9 cellular contexts compared by ENCODE assay signal in the genomic region with DNA sequence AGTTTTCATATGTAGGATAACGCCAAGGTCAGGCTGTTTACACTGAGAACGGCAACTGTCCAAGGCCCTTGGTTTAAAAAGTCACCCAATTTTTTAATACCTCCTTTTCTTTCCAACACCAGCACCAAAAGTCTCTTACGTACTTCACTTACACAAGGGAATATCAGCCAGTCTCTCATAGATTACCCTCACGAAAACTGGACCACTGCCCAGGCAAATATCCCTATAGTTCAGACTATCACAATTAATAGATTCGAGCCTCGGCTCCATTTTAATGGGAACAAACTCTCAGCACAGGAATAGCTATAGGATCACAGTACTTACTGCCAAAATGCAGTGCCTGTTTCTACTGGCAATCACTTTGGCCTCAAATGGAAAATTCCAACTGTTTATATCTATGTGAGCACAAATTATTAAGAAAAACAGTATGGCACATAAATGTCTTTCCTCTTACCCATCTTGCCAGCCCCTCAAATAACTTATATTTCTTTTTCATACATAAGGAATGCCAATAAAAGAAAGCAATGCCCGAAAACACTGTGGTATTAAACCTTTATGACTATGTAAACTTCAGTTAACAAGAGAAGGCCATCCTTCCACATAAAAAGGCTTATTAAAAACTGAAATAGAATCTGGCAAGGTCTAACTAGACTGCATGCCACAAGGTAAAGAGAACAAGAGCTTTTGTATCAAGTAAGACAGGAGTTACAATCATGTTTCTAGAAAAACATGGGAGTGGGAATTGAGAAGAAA.
DNase-seq lines count a peak whose midpoint lies in the region; ATAC-seq, FAIRE-seq and TF ChIP-seq lines count a peak whose summit lies in the region.
"Had no signal": no experiment of that assay in that cellular context is flagged by ENCODE, and none has a peak within 500 bp of the region (broad histone marks: within the 10 kb centered on the region; RNA-seq: fewer than 3 reads in every experiment).

No MANE protein-coding gene starts in this region.

- peak in 3 of 4 donors; percentile 8 to 24 (median 23) for ATAC-seq in pancreas

- no peaks in the 10 kb centered on the region for H3K9me3 ChIP-seq in Karpas-422 (ENCODE audit: low read length)
- no peaks in the 10 kb centered on the region for H3K9me3 ChIP-seq in pancreas
- H3K9me3 ChIP-seq: BLaER1 treated with 17β-estradiol and CSF1 and Interleukin-3, amounts not matched to agents 10 nM and 100 nM had no signal

- FAIRE-seq in pancreas (lab: Jason Lieb, UNC) = no peak

- no peaks in the 10 kb centered on the region for H3K27me3 Mint-ChIP-seq in chondrocyte (ENCODE audit: low read depth)

- H3K36me3 Mint-ChIP-seq in chondrocyte (ENCODE audit: low read depth) = peaks cover 14% of the 10 kb centered on the region

- peaks cover 89% of the 10 kb centered on the region for H3K79me2 ChIP-seq in ACC112 (ENCODE audit: control insufficient read depth, insufficient read depth, low read length, unreplicated experiment)
- peaks cover 100% of the 10 kb centered on the region for H3K79me2 ChIP-seq in Karpas-422 (ENCODE audit: low read length)

- intact Hi-C loops in pancreas (cut with DNase I) = no loop called here

- no peak overlapping the region for H3K9ac ChIP-seq in Karpas-422 (ENCODE audit: low read length)
- H3K9ac ChIP-seq: BLaER1 treated with 17β-estradiol and CSF1 and Interleukin-3, amounts not matched to agents 10 nM and 100 nM had no signal

- peaks cover 40% of the 10 kb centered on the region for H3K4me1 Mint-ChIP-seq in chondrocyte (ENCODE audit: low read depth)

- WGBS in pancreas, 2 donors = 19 to 23% methylated on average over 7 of the region's 7 CpGs

- no peaks in the 10 kb centered on the region for H3K9me3 Mint-ChIP-seq in chondrocyte (ENCODE audit: low read depth)

- H4K20me1 ChIP-seq in Karpas-422 (ENCODE audit: insufficient read depth, low read depth, low read length) = peaks cover 83% of the 10 kb centered on the region

- H3K27ac Mint-ChIP-seq in chondrocyte (ENCODE audit: unreplicated experiment) = peak overlapping the region; percentile 55

- H2AFZ ChIP-seq in ACC112 (ENCODE audit: low read length, unreplicated experiment) (no peak overlapping the region), Karpas-422 (ENCODE audit: low read length) (no peak overlapping the region)

- H3K27me3 ChIP-seq in ACC112 (ENCODE audit: insufficient read depth, low read length) (no peaks in the 10 kb centered on the region), Karpas-422 (ENCODE audit: low read length) (no peaks in the 10 kb centered on the region), pancreas (no peaks in the 10 kb centered on the region)
- H3K27me3 ChIP-seq: BLaER1 treated with 17β-estradiol and CSF1 and Interleukin-3, amounts not matched to agents 10 nM and 100 nM had no signal

- H3K27ac ChIP-seq in ACC112 (ENCODE audit: low read depth, low read length) (peak overlapping the region; percentile 61), Karpas-422 (ENCODE audit: low read length) (peak overlapping the region; percentile 25; the same call in 1 of the 2 replicates), pancreas (peak overlapping the region in 2 of 4 donors; percentile 34 to 44)
- H3K27ac ChIP-seq: BLaER1 treated with 17β-estradiol and CSF1 and Interleukin-3, amounts not matched to agents 10 nM and 100 nM had no signal

- DNase-seq in Karpas-422 (no peak), chondrocyte (ENCODE audit: low spot score) (no peak), pancreas (peak in 1 of 6 donors; percentile 32), CD1c-positive myeloid dendritic cell (ENCODE audit: extremely low spot score) (no peak), NOMO-1 treated with DMSO at 0.1 percent for 48 hours (lab: John Stamatoyannopoulos, UW; ENCODE audit: unreplicated experiment) (no peak), NCI-H2081 (lab: John Stamatoyannopoulos, UW) (no peak)
- DNase-seq in stimulated activated CD8-positive, alpha-beta memory T cell treated with anti-CD3 and anti-CD28 coated beads, Interleukin-4, amount 100 ng/mL, for 48 hours = no peak

- no peak for TF ChIP-seq CTCF in chondrocyte (IDR thresholded peaks at IDR 0.05)
- TF ChIP-seq CTCF in pancreas (IDR thresholded peaks at IDR 0.05) = no peak

- H3K36me3 ChIP-seq in ACC112 (ENCODE audit: insufficient read depth, low read length) = peaks cover 40% of the 10 kb centered on the region; the same call in 1 of the 2 replicates
- H3K36me3 ChIP-seq in Karpas-422 (ENCODE audit: insufficient read depth, low read length) = peaks cover 92% of the 10 kb centered on the region
- H3K36me3 ChIP-seq in pancreas = no peaks in the 10 kb centered on the region

- no peak overlapping the region for H3K4me3 Mint-ChIP-seq in chondrocyte (ENCODE audit: unreplicated experiment)

- peaks cover 72% of the 10 kb centered on the region for H3K4me1 ChIP-seq in ACC112 (ENCODE audit: control insufficient read depth, insufficient read depth, low read length, unreplicated experiment)
- peaks cover 61% of the 10 kb centered on the region for H3K4me1 ChIP-seq in Karpas-422 (ENCODE audit: low read length)
- H3K4me1 ChIP-seq in pancreas = peaks cover 67 to 77% (median 72%) of the 10 kb centered on the region in 3 donors

- H3K4me3 ChIP-seq in ACC112 (ENCODE audit: low read depth, low read length) = no peak overlapping the region
- H3K4me3 ChIP-seq in Karpas-422 (ENCODE audit: low read length) = no peak overlapping the region
- no peak overlapping the region for H3K4me3 ChIP-seq in pancreas
- H3K4me3 ChIP-seq: BLaER1 treated with 17β-estradiol and CSF1 and Interleukin-3, amounts not matched to agents 10 nM and 100 nM had no signal

- H3K4me2 ChIP-seq in Karpas-422 (ENCODE audit: low read depth, low read length, poor library complexity, severe bottlenecking) = no peak overlapping the region
- H3K4me2 ChIP-seq: BLaER1 treated with 17β-estradiol and CSF1 and Interleukin-3, amounts not matched to agents 10 nM and 100 nM had no signal

- no peaks in the 10 kb centered on the region for H3K9me2 ChIP-seq in Karpas-422 (replicated peaks; ENCODE audit: insufficient read depth, low read length)
